9 cellular contexts compared by ENCODE assay signal in the genomic region with DNA sequence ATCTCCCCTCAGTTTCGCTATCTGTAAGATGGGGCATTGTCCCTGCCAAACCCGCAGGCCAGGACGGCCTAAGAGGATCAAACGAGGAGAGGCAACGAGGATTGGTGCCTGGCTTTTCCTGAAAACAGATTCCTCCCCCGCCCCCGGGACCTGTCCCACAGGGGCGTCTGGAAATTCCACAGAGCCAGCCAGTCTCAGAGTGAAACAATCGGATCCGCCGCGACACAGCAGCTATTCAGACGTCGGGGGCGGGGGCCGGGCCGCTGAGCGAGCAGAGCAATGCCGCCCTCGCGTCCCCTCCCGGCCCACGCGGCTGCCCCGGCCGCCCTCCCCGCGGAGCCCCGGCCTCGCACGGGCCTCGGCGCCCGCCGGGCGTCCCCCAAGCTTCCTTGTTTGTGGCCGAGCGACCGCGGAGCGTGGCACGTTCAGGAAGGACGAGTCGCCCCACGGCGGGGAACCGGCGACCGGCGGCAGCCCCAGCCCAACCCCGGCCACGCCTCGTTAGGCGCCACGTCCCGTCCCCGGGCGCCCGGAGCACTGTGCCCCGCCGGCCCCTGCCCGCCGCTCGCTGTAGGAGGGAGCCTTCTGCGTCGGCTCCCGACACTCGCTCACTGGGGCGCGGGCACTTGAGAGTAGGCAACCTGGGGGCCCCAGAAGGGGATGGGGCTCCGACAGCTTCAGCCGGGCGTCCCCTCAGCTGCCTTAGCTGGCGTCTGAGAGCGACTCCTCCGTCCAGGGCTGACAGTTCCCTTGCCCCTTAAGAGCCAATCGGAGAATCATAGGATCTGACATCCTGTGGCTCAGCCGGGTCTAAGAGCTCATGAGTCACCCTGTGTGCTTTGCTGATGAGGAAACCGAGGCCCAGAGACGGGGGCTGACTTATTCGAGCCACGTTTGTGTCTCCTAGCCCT. TPM values are rescaled to one million over a fixed set of nuclear protein-coding genes. Genes with fewer than 3 reads are reported as not detected.
A peak's percentile ranks its signal among the peaks of the same experiment; 100 is the strongest.
DNase-seq lines count a peak whose midpoint lies in the region; ATAC-seq, FAIRE-seq and TF ChIP-seq lines count a peak whose summit lies in the region.
"Had no signal": no experiment of that assay in that cellular context is flagged by ENCODE, and none has a peak within 500 bp of the region (broad histone marks: within the 10 kb centered on the region; RNA-seq: fewer than 3 reads in every experiment).

No MANE protein-coding gene starts in this region.

- POLR2A ChIA-PET in activated CD4-positive, alpha-beta memory T cell treated with anti-CD3 and anti-CD28 coated beads, Interleukin-2, amount 10 ng/mL, durations not matched to agents 7 days and 5 days (lab: Charles Lee) = interaction anchor here (1.0 to 1.6 kb wide), 6 partner anchors 14 to 82 kb away, joined by 3 to 5 read pairs (median 4); no protein-coding TSS in a partner anchor

- peak overlapping the region; percentile 58 for H3K4me3 ChIP-seq in effector memory CD4-positive, alpha-beta T cell (ENCODE audit: insufficient read depth, low read depth, low read length, poor library complexity, severe bottlenecking)
- H3K4me3 ChIP-seq in lung = peak overlapping the region; percentile 44

- H3K4me3 Mint-ChIP-seq in activated CD4-positive, alpha-beta memory T cell treated with anti-CD3 and anti-CD28 coated beads, Interleukin-2, amount 10 ng/mL, durations not matched to agents 7 days and 5 days = peak overlapping the region; percentile 74

- no peak overlapping the region for H3K27ac ChIP-seq in effector memory CD4-positive, alpha-beta T cell (ENCODE audit: insufficient read depth, low read length, poor library complexity, severe bottlenecking)
- peak overlapping the region; percentile 20 to 82 for H3K27ac ChIP-seq in lung (ENCODE audit: low read depth in 1 of 2, low read length in 1 of 2)

- H3K4me1 Mint-ChIP-seq in activated CD4-positive, alpha-beta memory T cell treated with anti-CD3 and anti-CD28 coated beads, Interleukin-2, amount 10 ng/mL, durations not matched to agents 7 days and 5 days = peaks cover 13% of the 10 kb centered on the region

- H3K36me3 ChIP-seq in effector memory CD4-positive, alpha-beta T cell (ENCODE audit: control insufficient read depth, insufficient read depth, low read length) = no peaks in the 10 kb centered on the region
- H3K36me3 ChIP-seq in lung (ENCODE audit: control insufficient read depth in 2 of 2, insufficient read depth in 2 of 2, low read length in 2 of 2) = no peaks in the 10 kb centered on the region

- no peaks in the 10 kb centered on the region for H3K9me3 Mint-ChIP-seq in activated CD4-positive, alpha-beta memory T cell treated with anti-CD3 and anti-CD28 coated beads, Interleukin-2, amount 10 ng/mL, durations not matched to agents 7 days and 5 days

- FAIRE-seq in GM12892 (lab: Jason Lieb, UNC) = no peak
- FAIRE-seq: islet of Langerhans had no signal

- peaks cover 11% of the 10 kb centered on the region for H3K4me1 ChIP-seq in effector memory CD4-positive, alpha-beta T cell (ENCODE audit: control insufficient read depth, insufficient read depth, low read length, poor library complexity, severe bottlenecking)
- H3K4me1 ChIP-seq in lung (ENCODE audit: control insufficient read depth in 2 of 2, insufficient read depth in 2 of 2, low read length in 2 of 2) = no peaks in the 10 kb centered on the region

- no peaks in the 10 kb centered on the region for H3K27me3 ChIP-seq in effector memory CD4-positive, alpha-beta T cell (replicated peaks; ENCODE audit: control insufficient read depth, insufficient read depth, low read length, poor library complexity, severe bottlenecking)
- H3K27me3 ChIP-seq in lung (ENCODE audit: control insufficient read depth, insufficient read depth) = no peaks in the 10 kb centered on the region

- no peaks in the 10 kb centered on the region for H3K36me3 Mint-ChIP-seq in activated CD4-positive, alpha-beta memory T cell treated with anti-CD3 and anti-CD28 coated beads, Interleukin-2, amount 10 ng/mL, durations not matched to agents 7 days and 5 days (ENCODE audit: low read depth)

- no peak for TF ChIP-seq CTCF in lung (IDR thresholded peaks at IDR 0.05; ENCODE audit: control extremely low read depth, extremely low read depth)

- 1% methylated on average over 80 to 82 of the region's 82 CpGs for WGBS in lung, 2 donors

- CTCF ChIA-PET in activated CD4-positive, alpha-beta memory T cell treated with anti-CD3 and anti-CD28 coated beads, Interleukin-2, amount 10 ng/mL, durations not matched to agents 7 days and 5 days (lab: Charles Lee) = interaction anchor here (1.0 to 2.3 kb wide), 3 partner anchors 68 to 108 kb away, joined by 3 to 10 read pairs (median 4); no protein-coding TSS in a partner anchor

- H3K9me3 ChIP-seq in effector memory CD4-positive, alpha-beta T cell (ENCODE audit: control insufficient read depth, low read length) = no peaks in the 10 kb centered on the region
- no peaks in the 10 kb centered on the region for H3K9me3 ChIP-seq in lung (ENCODE audit: control insufficient read depth in 2 of 2, insufficient read depth in 1 of 2, low read length in 1 of 2)

- no peak overlapping the region for H3K27ac Mint-ChIP-seq in activated CD4-positive, alpha-beta memory T cell treated with anti-CD3 and anti-CD28 coated beads, Interleukin-2, amount 10 ng/mL, durations not matched to agents 7 days and 5 days

- DNase-seq in GM12892 (ENCODE audit: insufficient read length) = peak; percentile 59
- DNase-seq in NCI-H2227 (lab: John Stamatoyannopoulos, UW; ENCODE audit: unreplicated experiment) = peak; percentile 45
- DNase-seq in activated CD4-positive, alpha-beta memory T cell treated with anti-CD3 and anti-CD28 coated beads, Interleukin-2, amount 10 ng/mL, durations not matched to agents 7 days and 5 days = peak; percentile 49
- peak; percentile 14 to 29 (median 24) for DNase-seq in effector memory CD4-positive, alpha-beta T cell
- DNase-seq in lung (ENCODE audit: low spot score) = peak; percentile 40
- DNase-seq in stimulated activated CD4-positive, alpha-beta T cell treated with anti-CD3 and anti-CD28 coated beads, TNF-alpha, amount 100 ng/mL, for 24 hours (ENCODE audit: low read depth in 3 of 3) = peak; percentile 23 to 53 (median 31)

- no peak for TF ChIP-seq POLR2A in GM12892 (IDR thresholded peaks at IDR 0.05; ENCODE audit: low read depth, low read length)

- ATAC-seq in lung (ENCODE audit: insufficient read depth, low FRiP score) = peak; percentile 78
- no peak for ATAC-seq in GM21526 (IDR thresholded peaks at IDR 0.05; ENCODE audit: low FRiP score, unreplicated experiment)
- ATAC-seq in GM18873 (IDR thresholded peaks at IDR 0.05; ENCODE audit: low FRiP score, unreplicated experiment) = no peak

- peaks cover 3% of the 10 kb centered on the region for H3K27me3 Mint-ChIP-seq in activated CD4-positive, alpha-beta memory T cell treated with anti-CD3 and anti-CD28 coated beads, Interleukin-2, amount 10 ng/mL, durations not matched to agents 7 days and 5 days

RNA-seq across cellular contexts. Expression of a gene that starts 29.7 kb away (rescaled TPM):
- 0.81 TPM for polyA plus RNA-seq in GM12892 (2012; ENCODE audit: missing spikeins)
- not detected for total RNA-seq in activated CD4-positive, alpha-beta memory T cell treated with anti-CD3 and anti-CD28 coated beads, Interleukin-2, amount 10 ng/mL, durations not matched to agents 7 days and 5 days
- total RNA-seq in lung = 10 to 100 TPM in 1 of 2 donors, 1 to 10 TPM in 1; 1.6 to 10.2 TPM
- polyA plus RNA-seq in lung = 1 to 10 TPM in 1 of 2 donors, under 1 TPM in 1; 0.37 to 2.2 TPM

RNA-seq across cellular contexts. Expression of a gene that starts 49.8 kb away (rescaled TPM):
- 22.7 TPM for polyA plus RNA-seq in GM12892 (2012; ENCODE audit: missing spikeins)
- 10 to 100 TPM; 46.3 to 48.2 TPM for total RNA-seq in activated CD4-positive, alpha-beta memory T cell treated with anti-CD3 and anti-CD28 coated beads, Interleukin-2, amount 10 ng/mL, durations not matched to agents 7 days and 5 days
- total RNA-seq in lung = 10 to 100 TPM in 1 of 2 donors, 1 to 10 TPM in 1; 6.9 to 20.0 TPM
- 10 to 100 TPM; 16.2 to 19.2 TPM for polyA plus RNA-seq in lung

RNA-seq across cellular contexts. Expression of a gene that starts 49.9 kb away (rescaled TPM):
- polyA plus RNA-seq in GM12892 (2012; ENCODE audit: missing spikeins) = 33.7 TPM
- 10 to 100 TPM; 22.7 to 23.8 TPM for total RNA-seq in activated CD4-positive, alpha-beta memory T cell treated with anti-CD3 and anti-CD28 coated beads, Interleukin-2, amount 10 ng/mL, durations not matched to agents 7 days and 5 days
- 1 to 10 TPM; 1.8 to 4.7 TPM for total RNA-seq in lung
- polyA plus RNA-seq in lung = 10 to 100 TPM in 1 of 2 donors, 1 to 10 TPM in 1; 9.9 to 12.3 TPM

Comparison
In these comparisons a context has a peak if more than half of its experiments do, and no peak if none do; other contexts are left out.
1. RNA of a gene that starts 49.9 kb away (total RNA-seq): 22.7 to 23.8 TPM in activated CD4-positive, alpha-beta memory T cell treated with anti-CD3 and anti-CD28 coated beads, Interleukin-2, amount 10 ng/mL, durations not matched to agents 7 days and 5 days; 1.8 to 4.7 TPM in lung; every median in the first group is over 4 times any median in the second.
2. Peak in every context shown above with its lines, with median percentiles within 50 percentile points of each other: DNase-seq.